Comparison of ENCODE assay signal across 8 cellular contexts in the genomic region with DNA sequence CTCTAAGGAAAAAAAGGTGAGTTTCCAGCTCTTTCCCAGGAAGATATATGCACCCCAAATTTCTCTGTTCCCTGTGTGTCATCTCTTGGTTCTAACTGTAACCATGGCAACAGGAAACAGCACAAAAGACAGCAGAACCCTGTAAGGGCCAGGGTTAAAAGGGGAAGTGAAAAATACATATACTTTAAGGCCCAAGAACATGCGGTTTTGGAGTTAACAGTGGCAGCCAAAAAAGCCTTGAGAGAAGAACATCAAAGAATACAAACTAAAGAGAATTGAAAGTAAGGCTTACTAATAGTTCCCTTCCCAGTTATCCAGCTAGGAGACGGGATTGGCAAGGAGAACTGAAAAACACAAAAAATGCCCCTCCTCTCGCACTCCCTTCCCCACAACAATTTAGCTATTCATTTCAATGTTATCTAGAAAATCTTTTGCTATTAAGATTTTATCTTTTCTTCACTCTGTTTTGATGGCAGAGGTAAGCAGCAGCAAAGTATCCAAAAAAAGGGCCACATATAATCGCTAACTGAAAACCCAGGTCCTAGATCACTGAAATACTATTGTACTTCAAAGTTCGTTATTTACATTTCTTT. TPM values are rescaled to one million over a fixed set of nuclear protein-coding genes. Genes with fewer than 3 reads are reported as not detected.
DNase-seq lines count a peak whose midpoint lies in the region; ATAC-seq and TF ChIP-seq lines count a peak whose summit lies in the region.

No MANE protein-coding gene starts in this region.

- peak; percentile 62 for ATAC-seq in HG03432 (IDR thresholded peaks at IDR 0.05; ENCODE audit: unreplicated experiment)

- H2AFZ ChIP-seq in fibroblast of lung (ENCODE audit: low read length) = no peak overlapping the region

- peak; percentile 63 for DNase-seq in CMK (ENCODE audit: low read depth)
- DNase-seq in GM19240 (ENCODE audit: insufficient read length, low spot score) = peak; percentile 62
- DNase-seq in T-helper 2 cell = peak in 3 of 5 experiments; percentile 20 to 84 (median 63)
- peak; percentile 32 to 43 for DNase-seq in fibroblast of lung (ENCODE audit: low read depth in 2 of 2)
- no peak for DNase-seq in effector CD8-positive, alpha-beta T cell (lab: John Stamatoyannopoulos, UW)
- DNase-seq in retina = no peak

- no peaks in the 10 kb centered on the region for H3K9me3 ChIP-seq in fibroblast of lung (ENCODE audit: control insufficient read depth, insufficient read depth, low read depth, low read length)

- peak overlapping the region; percentile 88 for H3K9ac ChIP-seq in fibroblast of lung (ENCODE audit: insufficient read depth, low read length)
- H3K9ac ChIP-seq in rectal smooth muscle tissue (ENCODE audit: low read length) = no peak overlapping the region

- no peaks in the 10 kb centered on the region for H4K20me1 ChIP-seq in fibroblast of lung (ENCODE audit: control insufficient read depth, extremely low read depth, insufficient read depth, low read length)

- H3K27me3 ChIP-seq in fibroblast of lung (ENCODE audit: control insufficient read depth, insufficient read depth, low read length) (peaks cover 1% of the 10 kb centered on the region), rectal smooth muscle tissue (ENCODE audit: control insufficient read depth, insufficient read depth, low read length) (no peaks in the 10 kb centered on the region)

- H3K4me3 ChIP-seq in fibroblast of lung (replicated peaks in 1 of 4; ENCODE audit: control extremely low read depth in 1 of 4, insufficient read depth in 1 of 4, low read depth in 3 of 4, low read length in 4 of 4) (peak overlapping the region; percentile 65 to 94 (median 90)), rectal smooth muscle tissue (ENCODE audit: low read length) (peak overlapping the region; percentile 75)

- H3K4me1 ChIP-seq in fibroblast of lung (ENCODE audit: control insufficient read depth, extremely low read depth, insufficient read depth, low read length) (no peaks in the 10 kb centered on the region), rectal smooth muscle tissue (ENCODE audit: control insufficient read depth, insufficient read depth, low read length) (peaks cover 15% of the 10 kb centered on the region)

- no peaks in the 10 kb centered on the region for H3K36me3 ChIP-seq in fibroblast of lung (ENCODE audit: control insufficient read depth, insufficient read depth, low read length)
- peaks cover 2% of the 10 kb centered on the region for H3K36me3 ChIP-seq in rectal smooth muscle tissue (ENCODE audit: control insufficient read depth, insufficient read depth, low read length)

- peak overlapping the region; percentile 100 for H3K4me2 ChIP-seq in fibroblast of lung (ENCODE audit: extremely low read depth, insufficient read depth, low read length)

- H3K79me2 ChIP-seq in fibroblast of lung (ENCODE audit: control insufficient read depth, insufficient read depth, low read length) = peaks cover 47% of the 10 kb centered on the region

- H3K27ac ChIP-seq in fibroblast of lung (ENCODE audit: insufficient read depth, low read length) = peak overlapping the region; percentile 89
- H3K27ac ChIP-seq in rectal smooth muscle tissue (ENCODE audit: low read depth, low read length) = peak overlapping the region; percentile 99

- TF ChIP-seq CTCF in fibroblast of lung (conservative IDR thresholded peaks at IDR 0.05 in 1 of 2, IDR thresholded peaks at IDR 0.05 in 1 of 2; ENCODE audit: low read depth in 1 of 2, low read length in 2 of 2) = no peak

RNA-seq across cellular contexts. Expression of gene SPOP, which starts 1.5 kb away (rescaled TPM):
- 89.6 and 112 TPM in 2 replicates for total RNA-seq in fibroblast of lung
- 35.0 and 46.7 TPM in 2 replicates for polyA plus RNA-seq in fibroblast of lung
- polyA plus RNA-seq in fibroblast of lung (2012) = 29.9 and 37.6 TPM in 2 replicates
- 75.2 and 157 TPM in 2 replicates for polyA minus RNA-seq in fibroblast of lung (ENCODE audit: low replicate concordance)

RNA-seq across cellular contexts. Expression of gene SLC35B1, which starts 31.4 kb away (rescaled TPM):
- 36.2 and 36.3 TPM in 2 replicates for total RNA-seq in fibroblast of lung
- polyA plus RNA-seq in fibroblast of lung = 56.9 and 68.2 TPM in 2 replicates
- 53.0 and 71.5 TPM in 2 replicates for polyA plus RNA-seq in fibroblast of lung (2012)
- 141 and 161 TPM in 2 replicates for polyA minus RNA-seq in fibroblast of lung (ENCODE audit: low replicate concordance)

Comparison
In these comparisons a context has a peak if more than half of its experiments do, and no peak if none do; other contexts are left out.
1. DNase-seq: peak in CMK (single experiment), GM19240 (single experiment), T-helper 2 cell (3 of 5) and fibroblast of lung (2 of 2); none in effector CD8-positive, alpha-beta T cell (single experiment) and retina (single experiment).